In genomic region chr6:129398764-129399163, GRCh38 we compare ENCODE assay signal across 20 cellular contexts.
DNase-seq lines count a peak whose midpoint lies in the region; ATAC-seq and TF ChIP-seq lines count a peak whose summit lies in the region.
"Had no signal": no experiment of that assay in that cellular context is flagged by ENCODE, and none has a peak within 500 bp of the region (broad histone marks: within the 10 kb centered on the region; RNA-seq: fewer than 3 reads in every experiment).

No MANE protein-coding gene starts in this region.

- no peaks in the 10 kb centered on the region for H3K9me3 ChIP-seq in IMR-90 (ENCODE audit: control insufficient read depth, insufficient read depth, low read length)
- H3K9me3 ChIP-seq: BE2C, BLaER1 had no signal

- H3K79me1 ChIP-seq in IMR-90 (ENCODE audit: low read depth in 1 of 2, low read length in 2 of 2): no peaks in the 10 kb centered on the region

- no peak overlapping the region for H2AFZ ChIP-seq in IMR-90 (replicated peaks; ENCODE audit: low read length, poor library complexity)

- no peak for TF ChIP-seq POLR2A in IMR-90 (IDR thresholded peaks at IDR 0.05; ENCODE audit: low read depth, low read length)

- H4K91ac ChIP-seq in IMR-90 (ENCODE audit: insufficient read depth, low read depth, low read length): no peak overlapping the region

- TF ChIP-seq CTCF in IMR-90 (conservative IDR thresholded peaks at IDR 0.05; ENCODE audit: low read depth, low read length) (no peak), LNCaP clone FGC (IDR thresholded peaks at IDR 0.05; ENCODE audit: control insufficient read depth, extremely low read depth, insufficient read depth) (no peak), fibroblast of villous mesenchyme (IDR thresholded peaks at IDR 0.05; ENCODE audit: insufficient read depth, low read depth, low read length) (no peak)

- no peak overlapping the region for H3K18ac ChIP-seq in IMR-90 (ENCODE audit: low read depth, low read length)

- no peak overlapping the region for H3K4me2 ChIP-seq in IMR-90 (ENCODE audit: low read depth, low read length)
- H3K4me2 ChIP-seq: BLaER1 had no signal

- no peak overlapping the region for H3K23ac ChIP-seq in IMR-90 (ENCODE audit: low read depth, low read length)

- H3K9me1 ChIP-seq in IMR-90 (ENCODE audit: insufficient read depth, low read length): no peaks in the 10 kb centered on the region

- POLR2A ChIA-PET in IMR-90 (lab: Charles Lee; ENCODE audit: unreplicated experiment): no interaction called here

- no peak overlapping the region for H2BK120ac ChIP-seq in IMR-90 (ENCODE audit: low read depth, low read length)

- no peaks in the 10 kb centered on the region; the same call in 1 of the 2 replicates for H3K27me3 ChIP-seq in IMR-90 (ENCODE audit: control insufficient read depth, insufficient read depth, low read length)
- H3K27me3 ChIP-seq: BE2C, BLaER1 had no signal

- no peaks in the 10 kb centered on the region; the same call in 1 of the 2 replicates for H3K36me3 ChIP-seq in IMR-90 (ENCODE audit: control insufficient read depth, insufficient read depth, low read length)
- H3K36me3 ChIP-seq: BE2C, BLaER1 had no signal

- BruUV-seq in IMR-90 (replicated peaks; lab: Mats Ljungman, UMichigan): no TSS peak

- no peak overlapping the region for H2AK9ac ChIP-seq in IMR-90 (replicated peaks; ENCODE audit: low read depth, low read length, poor library complexity)

- no peak for TF ChIP-seq RAD21 in IMR-90 (IDR thresholded peaks at IDR 0.05; ENCODE audit: low read length)

- H2AK5ac ChIP-seq in IMR-90 (ENCODE audit: low read depth, low read length): no peak overlapping the region

- H2BK5ac ChIP-seq in IMR-90 (ENCODE audit: low read depth, low read length, poor library complexity, severe bottlenecking): no peak overlapping the region

- H3K4me3 ChIP-seq in IMR-90 (ENCODE audit: insufficient read depth, low read depth, low read length): no peak overlapping the region
- no peak overlapping the region for H3K4me3 ChIP-seq in LNCaP clone FGC (ENCODE audit: low read depth, low read length)
- no peak overlapping the region for H3K4me3 ChIP-seq in fibroblast of villous mesenchyme (ENCODE audit: low read depth, low read length)
- H3K4me3 ChIP-seq: BLaER1 had no signal

- no peak for ATAC-seq in IMR-90 (ENCODE audit: low read depth)

- DNase-seq in IMR-90 (no peak), LNCaP clone FGC (ENCODE audit: low read depth) (peak; percentile 83), fibroblast of villous mesenchyme (ENCODE audit: low read depth) (peak; percentile 13), NCI-H2029 (lab: John Stamatoyannopoulos, UW) (no peak), EL (no peak)
- DNase-seq: 8988T; ACHN; BE2C; C1 segment of cervical spinal cord; CD4-positive, alpha-beta memory T cell; CD4-positive, CD25-positive, alpha-beta regulatory T cell; CD8-positive, alpha-beta memory T cell; COR-L47; DMS 273 treated with DMSO at 0.1 percent for 48 hours; DMS153; DMS53; DMS79; DND-41; GF-D8 had no signal

- no peak overlapping the region for H3K9ac ChIP-seq in IMR-90 (ENCODE audit: low read depth, low read length)
- H3K9ac ChIP-seq: BLaER1 had no signal

- H4K8ac ChIP-seq in IMR-90 (ENCODE audit: low read depth in 2 of 2, low read length in 2 of 2): no peak overlapping the region

- intact Hi-C loops in IMR-90 (cut with micrococcal nuclease): no loop called here

- in situ Hi-C loops in IMR-90 (cut with MboI; ENCODE audit: low sequenced_read_pairs): no loop called here

- no peak overlapping the region for H2BK15ac ChIP-seq in IMR-90 (ENCODE audit: low read depth, low read length)

- no peaks in the 10 kb centered on the region for H3K4me1 ChIP-seq in IMR-90 (ENCODE audit: control insufficient read depth, insufficient read depth, low read length)
- H3K4me1 ChIP-seq: BE2C, BLaER1 had no signal

- H4K20me1 ChIP-seq in IMR-90 (ENCODE audit: insufficient read depth, low read length): no peaks in the 10 kb centered on the region
- H4K20me1 ChIP-seq: BLaER1 had no signal

- CTCF ChIA-PET in IMR-90 (lab: Yijun Ruan, JAX): interaction anchor here (0.7 kb wide), 1 partner anchor 87 kb away, joined by 3 read pairs; no protein-coding TSS in a partner anchor

- WGBS in IMR-90 (ENCODE audit: extremely low coverage in 2 of 2, insufficient read length in 1 of 2), 2 experiments: no CpG with 5 or more reads among the region's 4 CpGs

- H3K4ac ChIP-seq in IMR-90 (ENCODE audit: low read depth, low read length): no peak overlapping the region

- dilution Hi-C loops in IMR-90 (cut with HindIII; ENCODE audit: low sequenced_read_pairs, unreplicated experiment): no loop called here

- no peak overlapping the region for H2BK20ac ChIP-seq in IMR-90 (ENCODE audit: low read depth, low read length)

- H3K56ac ChIP-seq in IMR-90 (ENCODE audit: extremely low read depth, insufficient read depth, low read length): no peak overlapping the region

- no peak overlapping the region for H4K5ac ChIP-seq in IMR-90 (ENCODE audit: low read depth, low read length)

- no peak overlapping the region for H3K14ac ChIP-seq in IMR-90 (replicated peaks; ENCODE audit: low read depth, low read length)

- no peak overlapping the region for H3K27ac ChIP-seq in IMR-90 (ENCODE audit: insufficient read depth, low read length)
- H3K27ac ChIP-seq: BLaER1 had no signal

TF ChIP-seq in IMR-90, 13 proteins besides CTCF, POLR2A, EP300 and RAD21:
- no peak for TF ChIP-seq FOS (IDR thresholded peaks at IDR 0.05; ENCODE audit: low read depth, low read length)
- TF ChIP-seq CEBPB (IDR thresholded peaks at IDR 0.05; ENCODE audit: low read depth, low read length): 0 out of 2 replicates have a peak, but pooled peaks have one; percentile 55

Comparison
In these comparisons a context has a peak if more than half of its experiments do, and no peak if none do; other contexts are left out.
1. DNase-seq: peak in LNCaP clone FGC (single experiment) and fibroblast of villous mesenchyme (single experiment); none in IMR-90 (single experiment), NCI-H2029 (single experiment) and EL (single experiment).